Comparison of ENCODE assay signal across 8 cellular contexts in the genomic region with DNA sequence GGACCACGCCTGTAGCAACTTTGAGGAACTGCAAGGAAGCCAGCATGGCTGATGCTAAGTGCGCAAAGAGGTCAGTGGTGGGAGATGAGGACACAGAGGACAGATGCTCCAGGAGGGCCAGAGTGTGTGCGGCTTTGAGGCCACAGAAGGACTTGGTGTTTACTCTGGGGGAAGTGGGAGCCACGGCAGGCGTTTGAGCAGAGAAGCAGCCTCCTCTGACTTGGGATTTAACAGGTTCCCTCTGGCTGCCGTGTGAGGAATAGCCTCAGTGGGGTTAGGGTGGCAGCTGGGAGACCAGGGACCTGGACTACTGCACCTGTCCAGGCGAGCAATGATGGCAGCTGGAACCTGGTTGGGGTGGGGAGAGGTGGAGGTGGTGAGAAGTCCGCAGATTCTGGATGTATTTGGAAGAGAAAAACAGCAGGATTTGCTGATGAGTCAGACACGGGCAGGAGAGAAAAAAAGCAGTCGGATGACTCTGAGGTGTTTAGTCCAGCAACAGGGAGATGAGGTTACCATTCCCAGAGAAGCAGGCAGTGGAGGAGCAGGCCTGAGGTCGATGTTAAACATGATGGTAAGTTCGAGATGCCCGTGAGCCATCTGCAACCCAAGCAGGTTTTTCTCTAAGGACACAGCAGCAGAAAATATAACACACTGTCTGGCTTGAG.
DNase-seq lines count a peak whose midpoint lies in the region; ATAC-seq, FAIRE-seq and TF ChIP-seq lines count a peak whose summit lies in the region.

No MANE protein-coding gene starts in this region.

- H3K27ac ChIP-seq in AG04450 (ENCODE audit: low read depth, low read length) = peak overlapping the region; percentile 77
- no peak overlapping the region for H3K27ac ChIP-seq in K562 (ENCODE audit: extremely low read depth, low read depth, low read length)
- peak overlapping the region in 1 of 2 donors; percentile 50 for H3K27ac ChIP-seq in coronary artery
- no peak overlapping the region for H3K27ac ChIP-seq in CD8-positive, alpha-beta T cell (ENCODE audit: low read depth, low read length)

- H3K9me1 ChIP-seq in K562 (ENCODE audit: control insufficient read depth, insufficient read depth, low read length) = no peaks in the 10 kb centered on the region

- peaks cover 5% of the 10 kb centered on the region for H3K9me3 Mint-ChIP-seq in mesothelial cell of epicardium
- H3K9me3 Mint-ChIP-seq in CD8-positive, alpha-beta T cell = no peaks in the 10 kb centered on the region

- no peak overlapping the region for H2AFZ ChIP-seq in K562 (ENCODE audit: low read depth, low read length)

- H3K4me3 Mint-ChIP-seq in mesothelial cell of epicardium = no peak overlapping the region
- H3K4me3 Mint-ChIP-seq in CD8-positive, alpha-beta T cell = no peak overlapping the region

- H3K9me3 ChIP-seq in AG04450 (ENCODE audit: control insufficient read depth, insufficient read depth, low read length) = peaks cover 4% of the 10 kb centered on the region; the same call in 1 of the 2 replicates
- H3K9me3 ChIP-seq in K562 (replicated peaks; ENCODE audit: control insufficient read depth, insufficient read depth, low read depth, low read length) = no peaks in the 10 kb centered on the region
- no peaks in the 10 kb centered on the region for H3K9me3 ChIP-seq in CD8-positive, alpha-beta T cell (ENCODE audit: low read length)

- H3K36me3 Mint-ChIP-seq in mesothelial cell of epicardium = no peaks in the 10 kb centered on the region
- H3K36me3 Mint-ChIP-seq in CD8-positive, alpha-beta T cell = no peaks in the 10 kb centered on the region

- H3K9ac ChIP-seq in K562 (ENCODE audit: insufficient read depth in 1 of 2, low read depth in 2 of 2, low read length in 2 of 2) = no peak overlapping the region

- in situ Hi-C loops in K562 (cut with MboI) = no loop called here

- POLR2A ChIA-PET in AG04450 (lab: Yijun Ruan, JAX) (interaction anchor here (0.5 to 1.0 kb wide), 2 partner anchors 26 to 32 kb away, joined by 3 read pairs; no protein-coding TSS in a partner anchor), K562 (lab: Yijun Ruan, JAX) (interaction anchor here (1.9 kb wide), 1 partner anchor 9 kb away, joined by 9 read pairs; no protein-coding TSS in a partner anchor)
- POLR2A ChIA-PET in CD8-positive, alpha-beta T cell (lab: Charles Lee) = no interaction called here

- no peaks in the 10 kb centered on the region for H3K79me2 ChIP-seq in K562 (ENCODE audit: control insufficient read depth, insufficient read depth, low read length)

- no peak for DNase-seq in AG04450 (ENCODE audit: low read depth, low spot score)
- peak; percentile 72 for DNase-seq in NCI-H146 treated with DMSO at 0.1 percent for 48 hours (lab: John Stamatoyannopoulos, UW; ENCODE audit: unreplicated experiment)
- DNase-seq in K562 (ENCODE audit: extremely low read depth in 1 of 4, low spot score in 3 of 4) = no peak
- DNase-seq in mesothelial cell of epicardium (ENCODE audit: low spot score in 2 of 2, unreplicated experiment in 2 of 2) = no peak
- DNase-seq in activated CD4-positive, CD25-positive, alpha-beta regulatory T cell treated with anti-CD3 and anti-CD28 coated beads, Interleukin-2, amount 50 U/mL, for 72 hours = no peak
- DNase-seq in coronary artery (ENCODE audit: low spot score) = no peak
- DNase-seq in CD8-positive, alpha-beta T cell = no peak
- DNase-seq in hepatic stellate cell (ENCODE audit: low spot score) = no peak

- TF ChIP-seq EP300 in K562 (IDR thresholded peaks at IDR 0.05; ENCODE audit: low read length) = no peak

- FAIRE-seq in K562 (lab: Jason Lieb, UNC) = no peak

- TF ChIP-seq CTCF in AG04450 (IDR thresholded peaks at IDR 0.05; ENCODE audit: low read depth, low read length) = peak; percentile 43
- TF ChIP-seq CTCF in K562 (IDR thresholded peaks at IDR 0.05 in 2 of 3, conservative IDR thresholded peaks at IDR 0.05 in 1 of 3; ENCODE audit: insufficient read depth in 2 of 3, low read depth in 1 of 3, low read length in 3 of 3) = peak; percentile 18 to 35 (median 31); a peak in 4 of 6 replicates
- TF ChIP-seq CTCF in mesothelial cell of epicardium (IDR thresholded peaks at IDR 0.05; ENCODE audit: unreplicated experiment) = no peak
- no peak for TF ChIP-seq CTCF in coronary artery (IDR thresholded peaks at IDR 0.05)
- no peak for TF ChIP-seq CTCF in CD8-positive, alpha-beta T cell (IDR thresholded peaks at IDR 0.05)

- no peak overlapping the region for H3K4me2 ChIP-seq in K562 (ENCODE audit: insufficient read depth, low read length)

- H4K20me1 ChIP-seq in K562 (replicated peaks; ENCODE audit: control insufficient read depth, insufficient read depth, low read length) = no peaks in the 10 kb centered on the region

- CTCF ChIA-PET in AG04450 (lab: Charles Lee) (interaction anchor here (1.6 to 2.0 kb wide), 2 partner anchors 10 kb away, joined by 5 to 9 read pairs; no protein-coding TSS in a partner anchor), K562 (lab: Yijun Ruan, JAX; ENCODE audit: low intra/inter-chr PET ratio) (no interaction called here)
- CTCF ChIA-PET in CD8-positive, alpha-beta T cell (lab: Charles Lee) = no interaction called here

- intact Hi-C loops in K562 (cut with micrococcal nuclease) = no loop called here
- intact Hi-C loops in CD8-positive, alpha-beta T cell (cut with DNase I, micrococcal nuclease) = no loop called here

- H3K4me3 ChIP-seq in AG04450 (ENCODE audit: low read depth, low read length) (no peak overlapping the region), K562 (no peak overlapping the region), coronary artery (no peak overlapping the region)
- no peak overlapping the region for H3K4me3 ChIP-seq in CD8-positive, alpha-beta T cell (ENCODE audit: low read depth, low read length)

- peaks cover 2% of the 10 kb centered on the region for H3K27me3 Mint-ChIP-seq in mesothelial cell of epicardium (ENCODE audit: low read depth)
- H3K27me3 Mint-ChIP-seq in CD8-positive, alpha-beta T cell (ENCODE audit: low read depth) = no peaks in the 10 kb centered on the region

- TF ChIP-seq POLR2A in K562 (conservative IDR thresholded peaks at IDR 0.05) = no peak

- whole genome bisulfite sequencing in K562 (ENCODE audit: insufficient coverage, low coverage, missing lambda C conversion rate) = 6% methylated on average over 13 of the region's 13 CpGs

- BruUV-seq in K562 (replicated peaks; lab: Mats Ljungman, UMichigan) = no TSS peak

- H3K36me3 ChIP-seq in K562 (ENCODE audit: control insufficient read depth, insufficient read depth, low read length) = no peaks in the 10 kb centered on the region
- H3K36me3 ChIP-seq in CD8-positive, alpha-beta T cell (ENCODE audit: insufficient read depth, low read length) = no peaks in the 10 kb centered on the region

- peak in 1 of 2 experiments; percentile 15; a peak in 1 of 4 replicates for TF ChIP-seq RAD21 in K562 (CRISPR knock-in tag; conservative IDR thresholded peaks at IDR 0.05 in 1 of 2, IDR thresholded peaks at IDR 0.05 in 1 of 2)

- peaks cover 10 to 13% of the 10 kb centered on the region in 2 experiments; a peak in 3 of 5 replicates for H3K4me1 ChIP-seq in K562 (replicated peaks in 1 of 2; ENCODE audit: control insufficient read depth in 2 of 2, insufficient read depth in 2 of 2, low read length in 2 of 2)
- H3K4me1 ChIP-seq in CD8-positive, alpha-beta T cell (ENCODE audit: insufficient read depth, low read length) = no peaks in the 10 kb centered on the region

- H3K4me1 Mint-ChIP-seq in mesothelial cell of epicardium = peaks cover 28% of the 10 kb centered on the region
- H3K4me1 Mint-ChIP-seq in CD8-positive, alpha-beta T cell (ENCODE audit: low read depth) = peaks cover 3% of the 10 kb centered on the region

- peak overlapping the region; percentile 70 for H3K27ac Mint-ChIP-seq in mesothelial cell of epicardium
- H3K27ac Mint-ChIP-seq in CD8-positive, alpha-beta T cell = no peak overlapping the region

- peak; percentile 15; the same call in 2 of the 3 replicates for ATAC-seq in K562
- no peak for ATAC-seq in CD8-positive, alpha-beta T cell

- H3K27me3 ChIP-seq in AG04450 (ENCODE audit: control insufficient read depth, insufficient read depth, low read length) (no peaks in the 10 kb centered on the region), K562 (ENCODE audit: control insufficient read depth in 2 of 2, insufficient read depth in 2 of 2, low read length in 2 of 2) (peaks cover 19 to 35% of the 10 kb centered on the region in 2 experiments; a peak in 4 of 5 replicates)
- H3K27me3 ChIP-seq in CD8-positive, alpha-beta T cell (ENCODE audit: insufficient read depth, low read length) = no peaks in the 10 kb centered on the region

TF ChIP-seq in K562, 482 proteins besides CTCF, POLR2A, EP300 and RAD21:
- TF ChIP-seq FOXA3 (CRISPR knock-in tag; conservative IDR thresholded peaks at IDR 0.05 in 1 of 2, IDR thresholded peaks at IDR 0.05 in 1 of 2) = 0 out of 4 replicates have a peak, but pooled peaks of 1 of the 2 experiments have one; percentile 44
- TF ChIP-seq KDM5B (IDR thresholded peaks at IDR 0.05; ENCODE audit: insufficient replicate concordance, low read depth, low read length) = no peak
- peak; percentile 81 for TF ChIP-seq BCOR (IDR thresholded peaks at IDR 0.05)
- TF ChIP-seq SPI1 (IDR thresholded peaks at IDR 0.05; ENCODE audit: borderline replicate concordance, low read depth, low read length) = 0 out of 2 replicates have a peak, but pooled peaks have one; percentile 59
- TF ChIP-seq ZFP36 (IDR thresholded peaks at IDR 0.05; ENCODE audit: low read depth, low read length, partially characterized antibody) = peak; percentile 87
- no peak for TF ChIP-seq PRPF4 (IDR thresholded peaks at IDR 0.05; ENCODE audit: insufficient read depth, low read depth, low read length, poor library complexity, severe bottlenecking)
- no peak for TF ChIP-seq KDM4B (IDR thresholded peaks at IDR 0.05; ENCODE audit: borderline replicate concordance in 2 of 2, low read depth in 1 of 2)
- TF ChIP-seq KDM1A (IDR thresholded peaks at IDR 0.05) = peak; percentile 26 to 69; a peak in 3 of 4 replicates

Comparison
In these comparisons a context has a peak if more than half of its experiments do, and no peak if none do; other contexts are left out.
1. CTCF ChIP-seq: peak in AG04450 (single experiment) and K562 (3 of 3); none in mesothelial cell of epicardium (single experiment), coronary artery (single experiment) and CD8-positive, alpha-beta T cell (single experiment).